In the genomic region with DNA sequence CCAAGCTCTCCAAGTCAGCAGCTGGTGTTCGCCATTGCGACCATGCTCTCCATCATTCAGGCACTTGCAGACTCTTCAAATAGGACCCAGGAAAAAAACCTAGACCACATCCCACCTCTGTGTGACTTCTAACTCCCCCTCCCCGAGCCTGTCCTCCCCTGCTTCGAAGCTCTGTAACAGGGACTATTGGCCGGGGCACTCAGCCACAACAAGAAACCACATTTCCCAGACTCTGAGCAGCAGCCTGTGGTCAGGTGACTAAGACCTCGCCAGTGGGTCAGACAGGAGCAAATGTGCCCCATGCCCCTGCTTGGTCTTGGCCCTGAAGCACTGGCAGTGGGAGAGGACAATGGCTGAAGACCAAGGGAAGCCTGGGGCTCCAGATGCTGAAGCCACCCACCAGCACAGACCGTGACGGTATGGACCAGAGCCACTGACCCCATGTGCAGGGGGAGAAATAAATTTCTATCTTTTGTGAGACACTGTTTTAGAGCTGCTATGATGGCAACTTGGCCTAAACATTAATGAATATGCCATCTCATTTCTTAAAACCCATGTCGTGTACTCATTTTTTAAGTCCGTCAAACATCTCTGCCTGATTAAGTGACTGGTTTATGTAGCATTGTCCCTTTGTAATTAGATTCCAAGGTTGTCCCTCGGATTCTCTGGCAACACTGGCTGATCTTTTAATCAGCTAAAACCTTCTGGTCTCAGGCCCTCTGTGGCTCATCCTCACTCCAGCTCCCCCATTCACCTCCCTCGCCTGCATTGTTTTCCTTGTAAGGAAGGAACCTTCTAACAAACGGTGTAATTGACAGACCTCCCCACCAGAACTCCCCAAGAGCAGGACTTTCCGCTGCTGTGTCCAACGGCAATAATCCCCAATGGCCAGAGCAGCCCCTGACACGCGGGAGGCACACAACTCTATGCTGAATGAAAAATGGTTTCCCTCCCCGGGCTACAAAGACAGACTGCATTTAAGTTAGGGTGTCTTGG, we compare ENCODE assay signal across 8 cellular contexts.
A peak's percentile ranks its signal among the peaks of the same experiment; 100 is the strongest.
DNase-seq lines count a peak whose midpoint lies in the region; ATAC-seq, FAIRE-seq and TF ChIP-seq lines count a peak whose summit lies in the region.

No MANE protein-coding gene starts in this region.

- no peak overlapping the region for H2AFZ ChIP-seq in osteoblast (ENCODE audit: low read length)

- H3K4me1 Mint-ChIP-seq in activated naive CD4-positive, alpha-beta T cell treated with anti-CD3 and anti-CD28 coated beads, Interleukin-2, amount 50 U/mL, for 24 hours: peaks cover 61% of the 10 kb centered on the region

- H3K79me2 ChIP-seq in osteoblast (ENCODE audit: insufficient read depth, low read length): peaks cover 86% of the 10 kb centered on the region

- DNase-seq in GM19239 (ENCODE audit: insufficient read length, low spot score): peak; percentile 43
- peak; percentile 91 for DNase-seq in osteoblast (ENCODE audit: insufficient read length, low spot score, missing footprints)
- DNase-seq in Right ventricle myocardium superior: no peak
- DNase-seq in HUDEP-2 (lab: John Stamatoyannopoulos, UW; ENCODE audit: unreplicated experiment in 76 of 76): no peak
- no peak for DNase-seq in NCI-H2081 (lab: John Stamatoyannopoulos, UW)

- H3K27me3 ChIP-seq in BLaER1 (no peaks in the 10 kb centered on the region), osteoblast (ENCODE audit: insufficient read depth, low read length) (no peaks in the 10 kb centered on the region)

- H3K9me3 ChIP-seq in BLaER1 (peaks cover 13% of the 10 kb centered on the region), osteoblast (ENCODE audit: low read depth, low read length) (no peaks in the 10 kb centered on the region)

- H3K4me3 ChIP-seq in BLaER1: no peak overlapping the region
- H3K4me3 ChIP-seq in osteoblast (ENCODE audit: insufficient read depth, low read length): no peak overlapping the region

- no peaks in the 10 kb centered on the region for H3K9me3 Mint-ChIP-seq in activated naive CD4-positive, alpha-beta T cell treated with anti-CD3 and anti-CD28 coated beads, Interleukin-2, amount 50 U/mL, for 24 hours

- peak overlapping the region; percentile 88 for H3K27ac Mint-ChIP-seq in activated naive CD4-positive, alpha-beta T cell treated with anti-CD3 and anti-CD28 coated beads, Interleukin-2, amount 50 U/mL, for 24 hours

- intact Hi-C loops in Right ventricle myocardium superior (cut with DNase I): no loop called here

- peak; percentile 92 for FAIRE-seq in GM19239 (lab: Jason Lieb, UNC)

- peaks cover 39% of the 10 kb centered on the region for H3K36me3 ChIP-seq in BLaER1
- H3K36me3 ChIP-seq in osteoblast (ENCODE audit: insufficient read depth, low read length): peaks cover 14% of the 10 kb centered on the region

- H3K27ac ChIP-seq in BLaER1 (no peak overlapping the region), osteoblast (ENCODE audit: low read depth, low read length) (peak overlapping the region; percentile 79)

- TF ChIP-seq CTCF in osteoblast (IDR thresholded peaks at IDR 0.05; ENCODE audit: extremely low read depth, low read depth, low read length): no peak

- H4K20me1 ChIP-seq in BLaER1 (peaks cover 97% of the 10 kb centered on the region), osteoblast (ENCODE audit: insufficient read depth, low read length) (peaks cover 3% of the 10 kb centered on the region)

- peaks cover 9% of the 10 kb centered on the region for H3K36me3 Mint-ChIP-seq in activated naive CD4-positive, alpha-beta T cell treated with anti-CD3 and anti-CD28 coated beads, Interleukin-2, amount 50 U/mL, for 24 hours

- H3K27me3 Mint-ChIP-seq in activated naive CD4-positive, alpha-beta T cell treated with anti-CD3 and anti-CD28 coated beads, Interleukin-2, amount 50 U/mL, for 24 hours: no peaks in the 10 kb centered on the region

- H3K4me1 ChIP-seq in BLaER1 (peaks cover 45% of the 10 kb centered on the region), osteoblast (ENCODE audit: insufficient read depth, low read length) (peaks cover 47% of the 10 kb centered on the region)

- H3K9ac ChIP-seq in BLaER1: no peak overlapping the region

- peak overlapping the region; percentile 62 for H3K4me3 Mint-ChIP-seq in activated naive CD4-positive, alpha-beta T cell treated with anti-CD3 and anti-CD28 coated beads, Interleukin-2, amount 50 U/mL, for 24 hours

- ATAC-seq in HG03457 (IDR thresholded peaks at IDR 0.05; ENCODE audit: unreplicated experiment) (peak; percentile 35), Right ventricle myocardium superior (ENCODE audit: poor library complexity) (no peak)

- H3K4me2 ChIP-seq in BLaER1 (peak overlapping the region; percentile 58), osteoblast (ENCODE audit: insufficient read depth, low read length) (no peak overlapping the region)

Comparison
In these comparisons a context has a peak if more than half of its experiments do, and no peak if none do; other contexts are left out.
1. DNase-seq: peak in GM19239 (single experiment) and osteoblast (single experiment); none in Right ventricle myocardium superior (single experiment), HUDEP-2 (0 of 76) and NCI-H2081 (0 of 2).